ENCODE assay signal across 1 cellular context in genomic region chr19:6753178-6754031, GRCh38.
A peak's percentile ranks its signal among the peaks of the same experiment; 100 is the strongest.
TF ChIP-seq lines count a peak whose summit lies in the region.

No MANE protein-coding gene starts in this region.

TF ChIP-seq in GM12878, 131 proteins besides CTCF, POLR2A, EP300 and RAD21 (continued from another document and continues in another):
- TF ChIP-seq MXI1 (IDR thresholded peaks at IDR 0.05; ENCODE audit: low read depth, low read length) (peak; percentile 86), ZNF217 (IDR thresholded peaks at IDR 0.05) (0 out of 2 replicates have a peak, but pooled peaks have one; percentile 30), ZNF384 (IDR thresholded peaks at IDR 0.05; ENCODE audit: borderline replicate concordance, low read depth, low read length) (no peak), TCF7 (IDR thresholded peaks at IDR 0.05; ENCODE audit: borderline replicate concordance) (no peak), MTA3 (IDR thresholded peaks at IDR 0.05; ENCODE audit: borderline replicate concordance, low read length) (no peak), TAF1 (IDR thresholded peaks at IDR 0.05; ENCODE audit: borderline replicate concordance, low read depth, low read length) (no peak; the same call in 1 of the 2 replicates), ZNF207 (IDR thresholded peaks at IDR 0.05; ENCODE audit: borderline replicate concordance) (peak; percentile 52; the same call in 1 of the 2 replicates), RCOR1 (conservative IDR thresholded peaks at IDR 0.05; ENCODE audit: low read depth, low read length) (no peak), SUZ12 (IDR thresholded peaks at IDR 0.05; ENCODE audit: unreplicated experiment) (no peak), ZNF622 (IDR thresholded peaks at IDR 0.05) (no peak), LARP7 (IDR thresholded peaks at IDR 0.05) (peak; percentile 86), ETV6 (conservative IDR thresholded peaks at IDR 0.05 in 1 of 2, IDR thresholded peaks at IDR 0.05 in 1 of 2; ENCODE audit: borderline replicate concordance in 1 of 2, low read depth in 1 of 2) (no peak), IKZF1 (conservative IDR thresholded peaks at IDR 0.05) (peak; percentile 59), PBX3 (IDR thresholded peaks at IDR 0.05; ENCODE audit: insufficient replicate concordance, low read depth, low read length) (peak; percentile 85), CREB1 (IDR thresholded peaks at IDR 0.05; ENCODE audit: low read depth) (0 out of 2 replicates have a peak, but pooled peaks have one; percentile 9), JUND (IDR thresholded peaks at IDR 0.05; ENCODE audit: low read depth, low read length) (no peak), FOS (IDR thresholded peaks at IDR 0.05; ENCODE audit: borderline replicate concordance, extremely low read depth, insufficient read length) (no peak), RBBP5 (conservative IDR thresholded peaks at IDR 0.05) (no peak), POLR2AphosphoS5 (IDR thresholded peaks at IDR 0.05; ENCODE audit: low read length) (peak; percentile 52; the same call in 1 of the 2 replicates), EED (IDR thresholded peaks at IDR 0.05; ENCODE audit: low read depth) (peak; percentile 49; the same call in 1 of the 2 replicates), TCF12 (IDR thresholded peaks at IDR 0.05; ENCODE audit: low read depth, low read length) (no peak), SP1 (IDR thresholded peaks at IDR 0.05; ENCODE audit: low read depth, low read length) (peak; percentile 19), YBX1 (IDR thresholded peaks at IDR 0.05) (no peak), PRDM15 (CRISPR knock-in tag; IDR thresholded peaks at IDR 0.05) (no peak), ESRRA (IDR thresholded peaks at IDR 0.05; ENCODE audit: low read length) (no peak), ZNF592 (IDR thresholded peaks at IDR 0.05) (no peak), TCF3 (IDR thresholded peaks at IDR 0.05; ENCODE audit: borderline replicate concordance, insufficient read depth, low read depth, low read length) (0 out of 2 replicates have a peak, but pooled peaks have one; percentile 54), TBL1XR1 (IDR thresholded peaks at IDR 0.05; ENCODE audit: low read depth, low read length) (no peak), GABPA (IDR thresholded peaks at IDR 0.05; ENCODE audit: low read depth) (no peak), SMC3 (IDR thresholded peaks at IDR 0.05; ENCODE audit: borderline replicate concordance, low read length) (peak; percentile 46), SIN3A (IDR thresholded peaks at IDR 0.05; ENCODE audit: low read depth, low read length) (peak; percentile 63; the same call in 1 of the 2 replicates), KAT2A (conservative IDR thresholded peaks at IDR 0.05; ENCODE audit: control insufficient read depth, low read depth, low read length) (no peak), RAD51 (IDR thresholded peaks at IDR 0.05) (peak; percentile 83), PML (IDR thresholded peaks at IDR 0.05; ENCODE audit: low read length) (no peak), CREM (IDR thresholded peaks at IDR 0.05; ENCODE audit: low read depth) (peak; percentile 39; the same call in 1 of the 2 replicates), BHLHE40 (IDR thresholded peaks at IDR 0.05; ENCODE audit: borderline replicate concordance in 1 of 2, low read depth in 2 of 2, low read length in 1 of 2) (peak; percentile 92 to 96), SMARCA5 (IDR thresholded peaks at IDR 0.05) (peak; percentile 76)
- TF ChIP-seq, protein P1, sequence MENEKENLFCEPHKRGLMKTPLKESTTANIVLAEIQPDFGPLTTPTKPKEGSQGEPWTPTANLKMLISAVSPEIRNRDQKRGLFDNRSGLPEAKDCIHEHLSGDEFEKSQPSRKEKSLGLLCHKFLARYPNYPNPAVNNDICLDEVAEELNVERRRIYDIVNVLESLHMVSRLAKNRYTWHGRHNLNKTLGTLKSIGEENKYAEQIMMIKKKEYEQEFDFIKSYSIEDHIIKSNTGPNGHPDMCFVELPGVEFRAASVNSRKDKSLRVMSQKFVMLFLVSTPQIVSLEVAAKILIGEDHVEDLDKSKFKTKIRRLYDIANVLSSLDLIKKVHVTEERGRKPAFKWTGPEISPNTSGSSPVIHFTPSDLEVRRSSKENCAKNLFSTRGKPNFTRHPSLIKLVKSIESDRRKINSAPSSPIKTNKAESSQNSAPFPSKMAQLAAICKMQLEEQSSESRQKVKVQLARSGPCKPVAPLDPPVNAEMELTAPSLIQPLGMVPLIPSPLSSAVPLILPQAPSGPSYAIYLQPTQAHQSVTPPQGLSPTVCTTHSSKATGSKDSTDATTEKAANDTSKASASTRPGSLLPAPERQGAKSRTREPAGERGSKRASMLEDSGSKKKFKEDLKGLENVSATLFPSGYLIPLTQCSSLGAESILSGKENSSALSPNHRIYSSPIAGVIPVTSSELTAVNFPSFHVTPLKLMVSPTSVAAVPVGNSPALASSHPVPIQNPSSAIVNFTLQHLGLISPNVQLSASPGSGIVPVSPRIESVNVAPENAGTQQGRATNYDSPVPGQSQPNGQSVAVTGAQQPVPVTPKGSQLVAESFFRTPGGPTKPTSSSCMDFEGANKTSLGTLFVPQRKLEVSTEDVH (IDR thresholded peaks at IDR 0.05; ENCODE audit: low read depth, partially characterized antibody) = no peak
- TF ChIP-seq, protein P2, sequence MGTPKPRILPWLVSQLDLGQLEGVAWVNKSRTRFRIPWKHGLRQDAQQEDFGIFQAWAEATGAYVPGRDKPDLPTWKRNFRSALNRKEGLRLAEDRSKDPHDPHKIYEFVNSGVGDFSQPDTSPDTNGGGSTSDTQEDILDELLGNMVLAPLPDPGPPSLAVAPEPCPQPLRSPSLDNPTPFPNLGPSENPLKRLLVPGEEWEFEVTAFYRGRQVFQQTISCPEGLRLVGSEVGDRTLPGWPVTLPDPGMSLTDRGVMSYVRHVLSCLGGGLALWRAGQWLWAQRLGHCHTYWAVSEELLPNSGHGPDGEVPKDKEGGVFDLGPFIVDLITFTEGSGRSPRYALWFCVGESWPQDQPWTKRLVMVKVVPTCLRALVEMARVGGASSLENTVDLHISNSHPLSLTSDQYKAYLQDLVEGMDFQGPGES (IDR thresholded peaks at IDR 0.05) = no peak
- TF ChIP-seq, protein P3, sequence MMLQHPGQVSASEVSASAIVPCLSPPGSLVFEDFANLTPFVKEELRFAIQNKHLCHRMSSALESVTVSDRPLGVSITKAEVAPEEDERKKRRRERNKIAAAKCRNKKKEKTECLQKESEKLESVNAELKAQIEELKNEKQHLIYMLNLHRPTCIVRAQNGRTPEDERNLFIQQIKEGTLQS (IDR thresholded peaks at IDR 0.05; ENCODE audit: borderline replicate concordance, extremely low read depth, low read depth, low read length) = 0 out of 2 replicates have a peak, but pooled peaks have one; percentile 67
- TF ChIP-seq, protein P4, sequence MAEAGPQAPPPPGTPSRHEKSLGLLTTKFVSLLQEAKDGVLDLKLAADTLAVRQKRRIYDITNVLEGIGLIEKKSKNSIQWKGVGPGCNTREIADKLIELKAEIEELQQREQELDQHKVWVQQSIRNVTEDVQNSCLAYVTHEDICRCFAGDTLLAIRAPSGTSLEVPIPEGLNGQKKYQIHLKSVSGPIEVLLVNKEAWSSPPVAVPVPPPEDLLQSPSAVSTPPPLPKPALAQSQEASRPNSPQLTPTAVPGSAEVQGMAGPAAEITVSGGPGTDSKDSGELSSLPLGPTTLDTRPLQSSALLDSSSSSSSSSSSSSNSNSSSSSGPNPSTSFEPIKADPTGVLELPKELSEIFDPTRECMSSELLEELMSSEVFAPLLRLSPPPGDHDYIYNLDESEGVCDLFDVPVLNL (IDR thresholded peaks at IDR 0.05; ENCODE audit: low read depth, low read length) = no peak
- TF ChIP-seq, protein P5, sequence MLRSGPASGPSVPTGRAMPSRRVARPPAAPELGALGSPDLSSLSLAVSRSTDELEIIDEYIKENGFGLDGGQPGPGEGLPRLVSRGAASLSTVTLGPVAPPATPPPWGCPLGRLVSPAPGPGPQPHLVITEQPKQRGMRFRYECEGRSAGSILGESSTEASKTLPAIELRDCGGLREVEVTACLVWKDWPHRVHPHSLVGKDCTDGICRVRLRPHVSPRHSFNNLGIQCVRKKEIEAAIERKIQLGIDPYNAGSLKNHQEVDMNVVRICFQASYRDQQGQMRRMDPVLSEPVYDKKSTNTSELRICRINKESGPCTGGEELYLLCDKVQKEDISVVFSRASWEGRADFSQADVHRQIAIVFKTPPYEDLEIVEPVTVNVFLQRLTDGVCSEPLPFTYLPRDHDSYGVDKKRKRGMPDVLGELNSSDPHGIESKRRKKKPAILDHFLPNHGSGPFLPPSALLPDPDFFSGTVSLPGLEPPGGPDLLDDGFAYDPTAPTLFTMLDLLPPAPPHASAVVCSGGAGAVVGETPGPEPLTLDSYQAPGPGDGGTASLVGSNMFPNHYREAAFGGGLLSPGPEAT (IDR thresholded peaks at IDR 0.05; ENCODE audit: low read depth) = no peak
- TF ChIP-seq, protein P6, sequence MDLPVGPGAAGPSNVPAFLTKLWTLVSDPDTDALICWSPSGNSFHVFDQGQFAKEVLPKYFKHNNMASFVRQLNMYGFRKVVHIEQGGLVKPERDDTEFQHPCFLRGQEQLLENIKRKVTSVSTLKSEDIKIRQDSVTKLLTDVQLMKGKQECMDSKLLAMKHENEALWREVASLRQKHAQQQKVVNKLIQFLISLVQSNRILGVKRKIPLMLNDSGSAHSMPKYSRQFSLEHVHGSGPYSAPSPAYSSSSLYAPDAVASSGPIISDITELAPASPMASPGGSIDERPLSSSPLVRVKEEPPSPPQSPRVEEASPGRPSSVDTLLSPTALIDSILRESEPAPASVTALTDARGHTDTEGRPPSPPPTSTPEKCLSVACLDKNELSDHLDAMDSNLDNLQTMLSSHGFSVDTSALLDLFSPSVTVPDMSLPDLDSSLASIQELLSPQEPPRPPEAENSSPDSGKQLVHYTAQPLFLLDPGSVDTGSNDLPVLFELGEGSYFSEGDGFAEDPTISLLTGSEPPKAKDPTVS (IDR thresholded peaks at IDR 0.05; ENCODE audit: low read depth, low read length) = no peak
